ENCODE assay signal across 9 cellular contexts in genomic region chr12:132955094-132955932, GRCh38. TPM values are rescaled to one million over a fixed set of nuclear protein-coding genes. Genes with fewer than 3 reads are reported as not detected.
A peak's percentile ranks its signal among the peaks of the same experiment; 100 is the strongest.
DNase-seq lines count a peak whose midpoint lies in the region; ATAC-seq, FAIRE-seq and TF ChIP-seq lines count a peak whose summit lies in the region.
"Had no signal": no experiment of that assay in that cellular context is flagged by ENCODE, and none has a peak within 500 bp of the region (broad histone marks: within the 10 kb centered on the region; RNA-seq: fewer than 3 reads in every experiment).

No MANE protein-coding gene starts in this region.

- TF ChIP-seq POLR2A in GM12891 (IDR thresholded peaks at IDR 0.05; ENCODE audit: low read depth, low read length) = no peak

- H3K4me3 ChIP-seq in cardiac fibroblast (replicated peaks in 1 of 2; ENCODE audit: low read depth in 2 of 2, low read length in 2 of 2) (peak overlapping the region; percentile 62 to 78), skeletal muscle tissue (ENCODE audit: low read length in 3 of 3) (peak overlapping the region; percentile 84 to 96 (median 91))

- DNase-seq in Ammon's horn (ENCODE audit: low spot score) (peak; percentile 40), GM12891 (ENCODE audit: insufficient read length, low spot score) (no peak), NOMO-1 treated with DMSO at 0.1 percent for 48 hours (lab: John Stamatoyannopoulos, UW; ENCODE audit: unreplicated experiment) (peak; percentile 20), cardiac fibroblast (ENCODE audit: low read depth in 2 of 2) (peak; percentile 72 to 79), islet precursor cell (peak; percentile 68), NCI-H2029 treated with DMSO at 0.1 percent for 48 hours (lab: John Stamatoyannopoulos, UW) (no peak)

- no peaks in the 10 kb centered on the region for H3K27me3 ChIP-seq in skeletal muscle tissue (ENCODE audit: control insufficient read depth in 3 of 3, insufficient read depth in 3 of 3, low read length in 3 of 3)

- H3K36me3 ChIP-seq in skeletal muscle tissue (ENCODE audit: control insufficient read depth in 3 of 3, insufficient read depth in 3 of 3, low read length in 3 of 3) = peaks cover 2 to 21% (median 3%) of the 10 kb centered on the region in 3 donors

- TF ChIP-seq CTCF in cardiac fibroblast (IDR thresholded peaks at IDR 0.05; ENCODE audit: low read depth, low read length) = no peak

- H3K9ac ChIP-seq in skeletal muscle tissue (ENCODE audit: low read depth in 1 of 3, low read length in 3 of 3) = peak overlapping the region; percentile 83 to 90 (median 84)

- ATAC-seq in HG03064 (IDR thresholded peaks at IDR 0.05; ENCODE audit: low read depth, unreplicated experiment) = peak; percentile 16

- FAIRE-seq in GM12891 (lab: Jason Lieb, UNC) = peak; percentile 57
- FAIRE-seq: TTC549 had no signal

- peaks cover 11 to 13% (median 12%) of the 10 kb centered on the region in 3 donors for H3K4me1 ChIP-seq in skeletal muscle tissue (ENCODE audit: control insufficient read depth in 3 of 3, insufficient read depth in 3 of 3, low read length in 3 of 3)

- peaks cover 12 to 26% (median 20%) of the 10 kb centered on the region in 3 donors for H3K9me3 ChIP-seq in skeletal muscle tissue (ENCODE audit: control insufficient read depth in 3 of 3, low read length in 3 of 3)

- H3K27ac ChIP-seq in skeletal muscle tissue (ENCODE audit: low read depth, low read length) = peak overlapping the region; percentile 80

TF ChIP-seq in GM12891, 5 proteins besides CTCF, POLR2A, EP300 and RAD21:
- no peak for TF ChIP-seq PAX5 (IDR thresholded peaks at IDR 0.05; ENCODE audit: insufficient read depth, low read length, severe bottlenecking)
- TF ChIP-seq POLR2AphosphoS5 (IDR thresholded peaks at IDR 0.05; ENCODE audit: low read depth, low read length) = no peak
- no peak for TF ChIP-seq SPI1 (IDR thresholded peaks at IDR 0.05; ENCODE audit: low read depth, low read length)
- TF ChIP-seq TAF1 (IDR thresholded peaks at IDR 0.05; ENCODE audit: low read depth, low read length) = no peak
- no peak for TF ChIP-seq POU2F2 (IDR thresholded peaks at IDR 0.05; ENCODE audit: low read depth, low read length)

RNA-seq across cellular contexts. Expression of gene ZNF605, which starts 0.8 kb away (rescaled TPM):
- polyA plus RNA-seq in GM12891 (2012; ENCODE audit: low read depth, missing spikeins) = 1.5 TPM
- total RNA-seq in skeletal muscle tissue = 6.3 TPM

RNA-seq across cellular contexts. Expression of gene ZNF26, which starts 30.9 kb away (rescaled TPM):
- polyA plus RNA-seq in GM12891 (2012; ENCODE audit: low read depth, missing spikeins) = 8.2 TPM
- 8.4 TPM for total RNA-seq in skeletal muscle tissue

Comparison
In these comparisons a context has a peak if more than half of its experiments do, and no peak if none do; other contexts are left out.
1. DNase-seq: peak in Ammon's horn (single experiment), NOMO-1 treated with DMSO at 0.1 percent for 48 hours (single experiment), cardiac fibroblast (2 of 2) and islet precursor cell (single experiment); none in GM12891 (single experiment) and NCI-H2029 treated with DMSO at 0.1 percent for 48 hours (single experiment).